ENCODE assay signal across 1 cellular context in genomic region chr15:38534691-38535090, GRCh38.
TF ChIP-seq lines count a peak whose summit lies in the region.

No MANE protein-coding gene starts in this region.

TF ChIP-seq in H1, 55 proteins besides CTCF, POLR2A, EP300 and RAD21:
- TF ChIP-seq MAX (IDR thresholded peaks at IDR 0.05) (no peak), ATF2 (IDR thresholded peaks at IDR 0.05; ENCODE audit: low read length) (no peak), PHF8 (conservative IDR thresholded peaks at IDR 0.05; ENCODE audit: low read depth, low read length) (no peak), TBP (IDR thresholded peaks at IDR 0.05; ENCODE audit: low read depth, low read length) (no peak), ASH2L (IDR thresholded peaks at IDR 0.05; ENCODE audit: low read length) (no peak), TAF1 (IDR thresholded peaks at IDR 0.05; ENCODE audit: low read depth, low read length) (no peak), CREB1 (IDR thresholded peaks at IDR 0.05) (no peak), TCF12 (IDR thresholded peaks at IDR 0.05; ENCODE audit: low read depth, low read length) (no peak), CEBPB (IDR thresholded peaks at IDR 0.05; ENCODE audit: low read depth, low read length) (no peak), YY1 (IDR thresholded peaks at IDR 0.05; ENCODE audit: low read depth, low read length) (no peak), EZH2 (IDR thresholded peaks at IDR 0.05; ENCODE audit: low read depth, low read length, severe bottlenecking) (no peak), TEAD4 (IDR thresholded peaks at IDR 0.05; ENCODE audit: low read depth, low read length) (no peak), SP1 (IDR thresholded peaks at IDR 0.05; ENCODE audit: low read depth, low read length) (no peak), GTF2F1 (IDR thresholded peaks at IDR 0.05; ENCODE audit: borderline replicate concordance, low read depth, low read length) (no peak), KDM1A (IDR thresholded peaks at IDR 0.05; ENCODE audit: borderline replicate concordance, low read length) (no peak), SUZ12 (IDR thresholded peaks at IDR 0.05; ENCODE audit: low read length) (no peak), KDM4A (IDR thresholded peaks at IDR 0.05; ENCODE audit: low read depth, low read length, severe bottlenecking) (no peak)
